28 cellular contexts compared by ENCODE assay signal in the genomic region with DNA sequence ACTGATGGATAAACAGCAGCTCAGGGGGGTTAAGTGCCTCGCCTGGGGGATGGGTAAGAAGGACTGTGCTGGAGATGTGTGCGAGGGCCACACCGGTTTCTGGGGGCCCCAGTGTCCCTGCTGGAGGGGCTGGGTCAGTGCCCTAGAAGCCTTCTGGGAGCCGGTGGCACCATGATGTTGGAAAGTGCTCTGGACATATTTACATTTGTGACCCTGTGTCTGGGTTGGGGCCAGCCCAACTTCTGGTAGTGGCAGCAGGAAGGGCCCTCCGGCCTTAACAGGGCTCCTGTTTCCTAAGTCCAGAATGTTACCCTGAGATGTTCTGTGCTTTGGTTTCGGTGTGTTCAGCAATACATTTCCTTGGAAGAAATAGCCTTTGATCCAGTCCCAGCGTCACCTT.
DNase-seq lines count a peak whose midpoint lies in the region; ATAC-seq and TF ChIP-seq lines count a peak whose summit lies in the region.
"Had no signal": no experiment of that assay in that cellular context is flagged by ENCODE, and none has a peak within 500 bp of the region (broad histone marks: within the 10 kb centered on the region; RNA-seq: fewer than 3 reads in every experiment).

No MANE protein-coding gene starts in this region.

- no peak for TF ChIP-seq CTCF in RWPE2 (IDR thresholded peaks at IDR 0.05; ENCODE audit: poor library complexity, severe bottlenecking)
- TF ChIP-seq CTCF in adrenal gland (IDR thresholded peaks at IDR 0.05), result no peak
- TF ChIP-seq CTCF in nephron (IDR thresholded peaks at IDR 0.05; ENCODE audit: unreplicated experiment in 3 of 3), result no peak
- TF ChIP-seq CTCF in suprapubic skin (IDR thresholded peaks at IDR 0.05), result no peak

- H3K27ac Mint-ChIP-seq in nephron, result peak overlapping the region in 2 of 3 experiments; percentile 34 to 42
- H3K27ac Mint-ChIP-seq: activated CD8-positive, alpha-beta T cell treated with anti-CD3 and anti-CD28 coated beads, Interleukin-2, amount 10 ng/mL, durations not matched to agents 7 days and 5 days; activated T-cell treated with anti-CD3 and anti-CD28 coated beads, Interleukin-2, amount 50 U/mL, for 24 hours; naive thymus-derived CD4-positive, alpha-beta T cell; T-helper 17 cell had no signal

- peaks cover 8% of the 10 kb centered on the region for H3K4me1 Mint-ChIP-seq in nephron
- H3K4me1 Mint-ChIP-seq: central memory CD8-positive, alpha-beta T cell; T-helper 17 cell had no signal

- peaks cover 31% of the 10 kb centered on the region for H3K27me3 Mint-ChIP-seq in nephron (ENCODE audit: low read depth)

- no peaks in the 10 kb centered on the region for H3K36me3 Mint-ChIP-seq in nephron (ENCODE audit: low read depth)
- H3K36me3 Mint-ChIP-seq: naive thymus-derived CD4-positive, alpha-beta T cell had no signal

- intact Hi-C loops in adrenal gland (cut with DNase I) (no loop called here), posterior vena cava (cut with DNase I) (no loop called here)

- no peak overlapping the region for H3K4me3 ChIP-seq in RWPE2 (ENCODE audit: severe bottlenecking)
- H3K4me3 ChIP-seq in adrenal gland, result no peak overlapping the region
- no peak overlapping the region for H3K4me3 ChIP-seq in suprapubic skin
- H3K4me3 ChIP-seq: heart right ventricle, lower lobe of right lung, pancreas had no signal

- WGBS in adrenal gland, 4 donors, result 90 to 97% (median 94%) methylated on average over 4 to 7 of the region's 7 CpGs
- WGBS in suprapubic skin, result 88% methylated on average over 7 of the region's 7 CpGs

- TF ChIP-seq EP300 in suprapubic skin (IDR thresholded peaks at IDR 0.05), result no peak

- H3K4me3 Mint-ChIP-seq in nephron, result no peak overlapping the region
- H3K4me3 Mint-ChIP-seq: activated CD8-positive, alpha-beta T cell treated with anti-CD3 and anti-CD28 coated beads, Interleukin-2, amount 10 ng/mL, durations not matched to agents 7 days and 5 days; activated T-cell treated with anti-CD3 and anti-CD28 coated beads, Interleukin-2, amount 50 U/mL, for 24 hours; central memory CD8-positive, alpha-beta T cell; naive thymus-derived CD4-positive, alpha-beta T cell; T-helper 17 cell had no signal

- TF ChIP-seq POLR2A in adrenal gland (IDR thresholded peaks at IDR 0.05) (no peak), suprapubic skin (IDR thresholded peaks at IDR 0.05) (no peak)

- H3K9me3 ChIP-seq in RWPE2 (ENCODE audit: severe bottlenecking) (no peaks in the 10 kb centered on the region), adrenal gland (replicated peaks in 1 of 3) (no peaks in the 10 kb centered on the region), suprapubic skin (no peaks in the 10 kb centered on the region)
- H3K9me3 ChIP-seq: heart right ventricle, lower lobe of right lung, pancreas had no signal

- no peaks in the 10 kb centered on the region for H3K9me3 Mint-ChIP-seq in nephron
- H3K9me3 Mint-ChIP-seq: activated T-cell treated with anti-CD3 and anti-CD28 coated beads, Interleukin-2, amount 50 U/mL, for 24 hours; central memory CD8-positive, alpha-beta T cell had no signal

- peak; percentile 25 for DNase-seq in RWPE2 (ENCODE audit: low spot score)
- DNase-seq in adrenal gland, result peak in 4 of 7 donors; percentile 4 to 30 (median 9)
- DNase-seq in suprapubic skin (ENCODE audit: low spot score in 2 of 2), result peak; percentile 26 to 64
- no peak for DNase-seq in NCI-H1105 (lab: John Stamatoyannopoulos, UW)
- no peak for DNase-seq in posterior vena cava (ENCODE audit: low spot score)
- DNase-seq in H4 (ENCODE audit: low spot score), result no peak
- DNase-seq: activated CD4-positive, CD25-positive, alpha-beta regulatory T cell treated with anti-CD3 and anti-CD28 coated beads, Interleukin-2, amount 50 U/mL, for 72 hours; activated CD8-positive, alpha-beta T cell treated with anti-CD3 and anti-CD28 coated beads, Interleukin-2, amount 10 ng/mL, durations not matched to agents 7 days and 5 days; activated T-cell treated with anti-CD3 and anti-CD28 coated beads, Interleukin-2, amount 50 U/mL, for 24 hours; DMS79; GDM1; heart right ventricle; kidney glomerular epithelial cell; lower lobe of right lung; MM.1S; NCI-H2029 treated with DMSO at 0.1 percent for 48 hours; NCI-H2227 treated with DMSO at 0.1 percent for 48 hours; NCI-H526; NK-92 treated with Interleukin-12 subunit alpha and Interleukin-12 subunit beta, amount 100 ng/mL, for 24 hours; SHP77; T-helper 17 cell; trophoblast cell had no signal

- H3K27me3 ChIP-seq in RWPE2 (ENCODE audit: insufficient read depth, poor library complexity, severe bottlenecking), result no peaks in the 10 kb centered on the region
- no peaks in the 10 kb centered on the region for H3K27me3 ChIP-seq in adrenal gland
- H3K27me3 ChIP-seq in suprapubic skin, result no peaks in the 10 kb centered on the region
- H3K27me3 ChIP-seq: pancreas had no signal

- no peak for ATAC-seq in RWPE2 (ENCODE audit: low read depth)
- ATAC-seq: activated CD8-positive, alpha-beta T cell treated with anti-CD3 and anti-CD28 coated beads, Interleukin-2, amount 10 ng/mL, durations not matched to agents 7 days and 5 days; heart right ventricle; HepG2; lower lobe of right lung; naive thymus-derived CD4-positive, alpha-beta T cell; pancreas; T-helper 17 cell had no signal

- no peak overlapping the region for H3K27ac ChIP-seq in RWPE2 (ENCODE audit: poor library complexity, severe bottlenecking)
- no peak overlapping the region for H3K27ac ChIP-seq in adrenal gland
- H3K27ac ChIP-seq in suprapubic skin, result no peak overlapping the region
- H3K27ac ChIP-seq: C4-2B, heart right ventricle, lower lobe of right lung, pancreas had no signal

- H3K4me1 ChIP-seq in RWPE2 (ENCODE audit: insufficient read depth, poor library complexity, severe bottlenecking) (no peaks in the 10 kb centered on the region), adrenal gland (replicated peaks in 1 of 2) (no peaks in the 10 kb centered on the region), suprapubic skin (peaks cover 12% of the 10 kb centered on the region)

- no peaks in the 10 kb centered on the region for H3K36me3 ChIP-seq in RWPE2 (ENCODE audit: low read depth)
- no peaks in the 10 kb centered on the region for H3K36me3 ChIP-seq in adrenal gland (replicated peaks in 1 of 2)
- no peaks in the 10 kb centered on the region for H3K36me3 ChIP-seq in suprapubic skin
- H3K36me3 ChIP-seq: heart right ventricle, lower lobe of right lung, pancreas had no signal

Comparison
In these comparisons a context has a peak if more than half of its experiments do, and no peak if none do; other contexts are left out.
1. DNase-seq: peak in RWPE2 (single experiment), adrenal gland (4 of 7) and suprapubic skin (2 of 2); none in NCI-H1105 (single experiment), posterior vena cava (single experiment) and H4 (single experiment).